Comparison of ENCODE assay signal across 8 cellular contexts in the genomic region with DNA sequence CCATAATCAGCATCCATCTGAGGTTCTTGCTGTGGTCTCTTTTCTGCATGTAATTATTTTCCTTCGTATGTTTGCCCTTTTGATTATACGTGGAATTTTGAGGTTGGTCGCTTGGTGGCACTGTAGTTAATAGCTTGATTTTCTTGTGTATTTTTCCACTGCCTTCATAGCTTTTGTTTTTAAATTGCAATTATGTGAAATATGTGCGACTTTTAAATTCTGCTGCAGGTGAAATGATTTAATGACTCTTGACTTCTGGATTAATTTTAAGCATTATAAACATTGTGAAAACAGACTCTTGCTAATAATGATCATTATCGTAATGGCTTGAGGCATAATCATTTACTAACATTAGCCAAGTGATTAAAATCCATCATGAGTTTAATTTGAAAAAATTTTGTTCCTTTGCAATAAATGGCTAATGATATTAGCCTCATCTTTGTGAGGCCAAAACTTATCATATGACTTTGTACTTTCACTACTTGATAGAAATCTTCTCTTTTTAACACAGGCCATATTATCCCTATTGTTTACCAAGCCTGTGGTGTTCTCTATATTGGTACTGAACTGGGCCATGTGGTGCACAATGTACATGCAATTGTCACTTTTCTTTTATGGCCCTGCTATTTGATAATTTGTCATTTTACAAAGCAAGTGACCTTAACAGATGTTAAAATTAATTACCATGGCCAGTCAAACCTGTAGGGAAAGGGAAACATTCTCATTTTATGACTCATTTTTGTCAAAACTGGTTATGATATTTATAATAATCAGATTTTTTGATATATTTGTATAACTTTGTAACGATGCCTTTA.
A peak's percentile ranks its signal among the peaks of the same experiment; 100 is the strongest.
DNase-seq lines count a peak whose midpoint lies in the region; ATAC-seq and TF ChIP-seq lines count a peak whose summit lies in the region.

No MANE protein-coding gene starts in this region.

- H3K9me3 Mint-ChIP-seq in GM23338 = 0 out of 3 replicates have a peak, but pooled peaks cover 2% of the 10 kb centered on the region

- no peaks in the 10 kb centered on the region for H3K27me3 ChIP-seq in GM23338 (ENCODE audit: insufficient read depth)

- no peaks in the 10 kb centered on the region for H3K9me2 ChIP-seq in GM23338 (ENCODE audit: insufficient read depth)

- no peak for ATAC-seq in GM23338
- no peak for ATAC-seq in HG02763 (IDR thresholded peaks at IDR 0.05; ENCODE audit: unreplicated experiment)
- ATAC-seq in HG02870 (IDR thresholded peaks at IDR 0.05; ENCODE audit: unreplicated experiment) = no peak

- no peaks in the 10 kb centered on the region for H3K4me1 Mint-ChIP-seq in GM23338

- no peak overlapping the region for H3K4me3 Mint-ChIP-seq in GM23338

- H3K27ac ChIP-seq in GM23338 (ENCODE audit: low read depth) (no peak overlapping the region), VCaP (peak overlapping the region; percentile 2)

- H4K20me1 ChIP-seq in GM23338 (replicated peaks; ENCODE audit: insufficient read depth) = no peaks in the 10 kb centered on the region

- no peaks in the 10 kb centered on the region for H3K36me3 Mint-ChIP-seq in GM23338 (ENCODE audit: low read depth)

- peak; percentile 71 to 76 for TF ChIP-seq CTCF in GM23338 (conservative IDR thresholded peaks at IDR 0.05; ENCODE audit: low read depth in 2 of 2)
- peak; percentile 77 for TF ChIP-seq CTCF in VCaP (conservative IDR thresholded peaks at IDR 0.05)

- no peaks in the 10 kb centered on the region for H3K79me2 ChIP-seq in GM23338 (replicated peaks; ENCODE audit: insufficient read depth)

- no peaks in the 10 kb centered on the region for H3K27me3 Mint-ChIP-seq in GM23338 (ENCODE audit: insufficient read depth, low read depth, poor library complexity)

- H3K4me2 ChIP-seq in GM23338 = no peak overlapping the region

- H2AFZ ChIP-seq in GM23338 = no peak overlapping the region

- H3F3A ChIP-seq in GM23338 (replicated peaks; ENCODE audit: low read depth) = no peaks in the 10 kb centered on the region

- DNase-seq in DMS 273 treated with DMSO at 0.1 percent for 48 hours (lab: John Stamatoyannopoulos, UW) (peak; percentile 4), GM23338 (ENCODE audit: low spot score) (peak; percentile 60), NCI-H2029 (lab: John Stamatoyannopoulos, UW) (peak; percentile 11), fibroblast of peridontal ligament (ENCODE audit: extremely low read depth) (peak; percentile 84), non-pigmented ciliary epithelial cell (ENCODE audit: low read depth) (peak; percentile 35)

- H3K4me1 ChIP-seq in GM23338 (ENCODE audit: insufficient read depth) = no peaks in the 10 kb centered on the region

- no peaks in the 10 kb centered on the region for H3K36me3 ChIP-seq in GM23338 (ENCODE audit: insufficient read depth)

- no peak overlapping the region for H3K27ac Mint-ChIP-seq in GM23338

- H3K4me3 ChIP-seq in GM23338 = no peak overlapping the region

TF ChIP-seq in GM23338, 12 proteins besides CTCF, POLR2A, EP300 and RAD21:
- no peak for TF ChIP-seq JUNB (IDR thresholded peaks at IDR 0.05; ENCODE audit: unreplicated experiment)
- TF ChIP-seq STAT1 (IDR thresholded peaks at IDR 0.05; ENCODE audit: unreplicated experiment) = no peak
- no peak for TF ChIP-seq EZH2phosphoT487 (IDR thresholded peaks at IDR 0.05; ENCODE audit: unreplicated experiment)
- no peak for TF ChIP-seq POLR2AphosphoS5 (IDR thresholded peaks at IDR 0.05; ENCODE audit: low read depth)
- TF ChIP-seq, protein P1, sequence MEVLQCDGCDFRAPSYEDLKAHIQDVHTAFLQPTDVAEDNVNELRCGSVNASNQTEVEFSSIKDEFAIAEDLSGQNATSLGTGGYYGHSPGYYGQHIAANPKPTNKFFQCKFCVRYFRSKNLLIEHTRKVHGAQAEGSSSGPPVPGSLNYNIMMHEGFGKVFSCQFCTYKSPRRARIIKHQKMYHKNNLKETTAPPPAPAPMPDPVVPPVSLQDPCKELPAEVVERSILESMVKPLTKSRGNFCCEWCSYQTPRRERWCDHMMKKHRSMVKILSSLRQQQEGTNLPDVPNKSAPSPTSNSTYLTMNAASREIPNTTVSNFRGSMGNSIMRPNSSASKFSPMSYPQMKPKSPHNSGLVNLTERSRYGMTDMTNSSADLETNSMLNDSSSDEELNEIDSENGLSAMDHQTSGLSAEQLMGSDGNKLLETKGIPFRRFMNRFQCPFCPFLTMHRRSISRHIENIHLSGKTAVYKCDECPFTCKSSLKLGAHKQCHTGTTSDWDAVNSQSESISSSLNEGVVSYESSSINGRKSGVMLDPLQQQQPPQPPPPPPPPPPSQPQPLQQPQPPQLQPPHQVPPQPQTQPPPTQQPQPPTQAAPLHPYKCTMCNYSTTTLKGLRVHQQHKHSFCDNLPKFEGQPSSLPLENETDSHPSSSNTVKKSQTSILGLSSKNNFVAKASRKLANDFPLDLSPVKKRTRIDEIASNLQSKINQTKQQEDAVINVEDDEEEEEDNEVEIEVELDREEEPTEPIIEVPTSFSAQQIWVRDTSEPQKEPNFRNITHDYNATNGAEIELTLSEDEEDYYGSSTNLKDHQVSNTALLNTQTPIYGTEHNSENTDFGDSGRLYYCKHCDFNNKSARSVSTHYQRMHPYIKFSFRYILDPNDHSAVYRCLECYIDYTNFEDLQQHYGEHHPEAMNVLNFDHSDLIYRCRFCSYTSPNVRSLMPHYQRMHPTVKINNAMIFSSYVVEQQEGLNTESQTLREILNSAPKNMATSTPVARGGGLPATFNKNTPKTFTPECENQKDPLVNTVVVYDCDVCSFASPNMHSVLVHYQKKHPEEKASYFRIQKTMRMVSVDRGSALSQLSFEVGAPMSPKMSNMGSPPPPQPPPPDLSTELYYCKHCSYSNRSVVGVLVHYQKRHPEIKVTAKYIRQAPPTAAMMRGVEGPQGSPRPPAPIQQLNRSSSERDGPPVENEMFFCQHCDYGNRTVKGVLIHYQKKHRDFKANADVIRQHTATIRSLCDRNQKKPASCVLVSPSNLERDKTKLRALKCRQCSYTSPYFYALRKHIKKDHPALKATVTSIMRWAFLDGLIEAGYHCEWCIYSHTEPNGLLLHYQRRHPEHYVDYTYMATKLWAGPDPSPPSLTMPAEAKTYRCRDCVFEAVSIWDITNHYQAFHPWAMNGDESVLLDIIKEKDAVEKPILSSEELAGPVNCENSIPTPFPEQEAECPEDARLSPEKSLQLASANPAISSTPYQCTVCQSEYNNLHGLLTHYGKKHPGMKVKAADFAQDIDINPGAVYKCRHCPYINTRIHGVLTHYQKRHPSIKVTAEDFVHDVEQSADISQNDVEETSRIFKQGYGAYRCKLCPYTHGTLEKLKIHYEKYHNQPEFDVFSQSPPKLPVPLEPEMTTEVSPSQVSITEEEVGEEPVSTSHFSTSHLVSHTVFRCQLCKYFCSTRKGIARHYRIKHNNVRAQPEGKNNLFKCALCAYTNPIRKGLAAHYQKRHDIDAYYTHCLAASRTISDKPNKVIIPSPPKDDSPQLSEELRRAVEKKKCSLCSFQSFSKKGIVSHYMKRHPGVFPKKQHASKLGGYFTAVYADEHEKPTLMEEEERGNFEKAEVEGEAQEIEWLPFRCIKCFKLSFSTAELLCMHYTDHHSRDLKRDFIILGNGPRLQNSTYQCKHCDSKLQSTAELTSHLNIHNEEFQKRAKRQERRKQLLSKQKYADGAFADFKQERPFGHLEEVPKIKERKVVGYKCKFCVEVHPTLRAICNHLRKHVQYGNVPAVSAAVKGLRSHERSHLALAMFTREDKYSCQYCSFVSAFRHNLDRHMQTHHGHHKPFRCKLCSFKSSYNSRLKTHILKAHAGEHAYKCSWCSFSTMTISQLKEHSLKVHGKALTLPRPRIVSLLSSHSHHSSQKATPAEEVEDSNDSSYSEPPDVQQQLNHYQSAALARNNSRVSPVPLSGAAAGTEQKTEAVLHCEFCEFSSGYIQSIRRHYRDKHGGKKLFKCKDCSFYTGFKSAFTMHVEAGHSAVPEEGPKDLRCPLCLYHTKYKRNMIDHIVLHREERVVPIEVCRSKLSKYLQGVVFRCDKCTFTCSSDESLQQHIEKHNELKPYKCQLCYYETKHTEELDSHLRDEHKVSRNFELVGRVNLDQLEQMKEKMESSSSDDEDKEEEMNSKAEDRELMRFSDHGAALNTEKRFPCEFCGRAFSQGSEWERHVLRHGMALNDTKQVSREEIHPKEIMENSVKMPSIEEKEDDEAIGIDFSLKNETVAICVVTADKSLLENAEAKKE (CRISPR knock-in tag; IDR thresholded peaks at IDR 0.05) = no peak
- no peak for TF ChIP-seq ZNF114 (CRISPR knock-in tag; IDR thresholded peaks at IDR 0.05)
- TF ChIP-seq EZH2 (IDR thresholded peaks at IDR 0.05; ENCODE audit: low read depth, unreplicated experiment) = no peak
- no peak for TF ChIP-seq CREB1 (CRISPR knock-in tag; IDR thresholded peaks at IDR 0.05; ENCODE audit: low read depth)
- TF ChIP-seq ZNF331 (CRISPR knock-in tag; IDR thresholded peaks at IDR 0.05; ENCODE audit: low read depth) = no peak
- TF ChIP-seq, protein P2, sequence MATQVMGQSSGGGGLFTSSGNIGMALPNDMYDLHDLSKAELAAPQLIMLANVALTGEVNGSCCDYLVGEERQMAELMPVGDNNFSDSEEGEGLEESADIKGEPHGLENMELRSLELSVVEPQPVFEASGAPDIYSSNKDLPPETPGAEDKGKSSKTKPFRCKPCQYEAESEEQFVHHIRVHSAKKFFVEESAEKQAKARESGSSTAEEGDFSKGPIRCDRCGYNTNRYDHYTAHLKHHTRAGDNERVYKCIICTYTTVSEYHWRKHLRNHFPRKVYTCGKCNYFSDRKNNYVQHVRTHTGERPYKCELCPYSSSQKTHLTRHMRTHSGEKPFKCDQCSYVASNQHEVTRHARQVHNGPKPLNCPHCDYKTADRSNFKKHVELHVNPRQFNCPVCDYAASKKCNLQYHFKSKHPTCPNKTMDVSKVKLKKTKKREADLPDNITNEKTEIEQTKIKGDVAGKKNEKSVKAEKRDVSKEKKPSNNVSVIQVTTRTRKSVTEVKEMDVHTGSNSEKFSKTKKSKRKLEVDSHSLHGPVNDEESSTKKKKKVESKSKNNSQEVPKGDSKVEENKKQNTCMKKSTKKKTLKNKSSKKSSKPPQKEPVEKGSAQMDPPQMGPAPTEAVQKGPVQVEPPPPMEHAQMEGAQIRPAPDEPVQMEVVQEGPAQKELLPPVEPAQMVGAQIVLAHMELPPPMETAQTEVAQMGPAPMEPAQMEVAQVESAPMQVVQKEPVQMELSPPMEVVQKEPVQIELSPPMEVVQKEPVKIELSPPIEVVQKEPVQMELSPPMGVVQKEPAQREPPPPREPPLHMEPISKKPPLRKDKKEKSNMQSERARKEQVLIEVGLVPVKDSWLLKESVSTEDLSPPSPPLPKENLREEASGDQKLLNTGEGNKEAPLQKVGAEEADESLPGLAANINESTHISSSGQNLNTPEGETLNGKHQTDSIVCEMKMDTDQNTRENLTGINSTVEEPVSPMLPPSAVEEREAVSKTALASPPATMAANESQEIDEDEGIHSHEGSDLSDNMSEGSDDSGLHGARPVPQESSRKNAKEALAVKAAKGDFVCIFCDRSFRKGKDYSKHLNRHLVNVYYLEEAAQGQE (IDR thresholded peaks at IDR 0.05; ENCODE audit: unreplicated experiment) = no peak

Comparison
In these comparisons a context has a peak if more than half of its experiments do, and no peak if none do; other contexts are left out.
1. DNase-seq: peak in every context shown above with its lines; median percentile 84 in fibroblast of peridontal ligament; 60 in GM23338; 35 in non-pigmented ciliary epithelial cell; 11 in NCI-H2029; 4 in DMS 273 treated with DMSO at 0.1 percent for 48 hours.